In genomic region chr12:27969011-27969900, GRCh38 we compare ENCODE assay signal across 8 cellular contexts. TPM values are rescaled to one million over a fixed set of nuclear protein-coding genes. Genes with fewer than 3 reads are reported as not detected.
DNase-seq lines count a peak whose midpoint lies in the region; ATAC-seq lines count a peak whose summit lies in the region.

No MANE protein-coding gene starts in this region.

- DNase-seq in NCI-H524 (lab: John Stamatoyannopoulos, UW) (peak; percentile 30 to 52), cerebellar cortex (ENCODE audit: low spot score) (peak; percentile 5), left lobe of liver (ENCODE audit: low spot score) (no peak), activated gamma-delta T cell treated with Interleukin-2 at 50 U/mL for 16 hours (no peak), NCI-H128 (lab: John Stamatoyannopoulos, UW; ENCODE audit: unreplicated experiment) (no peak)
- DNase-seq in activated CD4-positive, CD25-positive, alpha-beta regulatory T cell treated with anti-CD3 and anti-CD28 coated beads, Interleukin-2, amount 50 U/mL, for 72 hours, result no peak

- ATAC-seq in left lobe of liver, result peak; percentile 10

- H3K27ac ChIP-seq in subcutaneous abdominal adipose tissue (ENCODE audit: low read depth, low read length), result no peak overlapping the region

- H3K36me3 ChIP-seq in subcutaneous abdominal adipose tissue (ENCODE audit: control insufficient read depth in 5 of 5, insufficient read depth in 5 of 5, low read length in 5 of 5), result no peaks in the 10 kb centered on the region

- H3K9me3 ChIP-seq in subcutaneous abdominal adipose tissue (ENCODE audit: control insufficient read depth in 5 of 5, low read length in 5 of 5), result no peaks in the 10 kb centered on the region

- H3K27me3 ChIP-seq in subcutaneous abdominal adipose tissue (ENCODE audit: control insufficient read depth in 5 of 5, insufficient read depth in 4 of 5, low read length in 5 of 5), result peaks cover 8 to 61% (median 21%) of the 10 kb centered on the region in 5 donors

- peaks cover 3 to 28% (median 25%) of the 10 kb centered on the region in 5 donors for H3K4me1 ChIP-seq in subcutaneous abdominal adipose tissue (ENCODE audit: control insufficient read depth in 5 of 5, insufficient read depth in 5 of 5, low read length in 5 of 5)

- H3K4me3 ChIP-seq in GM08714 (ENCODE audit: low read length), result peak overlapping the region; percentile 67
- H3K4me3 ChIP-seq in subcutaneous abdominal adipose tissue (ENCODE audit: low read depth in 1 of 5, low read length in 5 of 5), result peak overlapping the region; percentile 64 to 75 (median 72)

- peak overlapping the region in 2 of 5 donors; percentile 64 to 70 for H3K9ac ChIP-seq in subcutaneous abdominal adipose tissue (ENCODE audit: low read length in 5 of 5)

RNA-seq across cellular contexts. Expression of gene PTHLH, which starts 3.3 kb away (rescaled TPM):
- total RNA-seq in left lobe of liver, result 0.10 TPM

Comparison
In these comparisons a context has a peak if more than half of its experiments do, and no peak if none do; other contexts are left out.
1. DNase-seq: peak in NCI-H524 (2 of 2) and cerebellar cortex (single experiment); none in left lobe of liver (single experiment), activated gamma-delta T cell treated with Interleukin-2 at 50 U/mL for 16 hours (single experiment), activated CD4-positive, CD25-positive, alpha-beta regulatory T cell treated with anti-CD3 and anti-CD28 coated beads, Interleukin-2, amount 50 U/mL, for 72 hours (single experiment) and NCI-H128 (single experiment).